18 cellular contexts compared by ENCODE assay signal in the genomic region with DNA sequence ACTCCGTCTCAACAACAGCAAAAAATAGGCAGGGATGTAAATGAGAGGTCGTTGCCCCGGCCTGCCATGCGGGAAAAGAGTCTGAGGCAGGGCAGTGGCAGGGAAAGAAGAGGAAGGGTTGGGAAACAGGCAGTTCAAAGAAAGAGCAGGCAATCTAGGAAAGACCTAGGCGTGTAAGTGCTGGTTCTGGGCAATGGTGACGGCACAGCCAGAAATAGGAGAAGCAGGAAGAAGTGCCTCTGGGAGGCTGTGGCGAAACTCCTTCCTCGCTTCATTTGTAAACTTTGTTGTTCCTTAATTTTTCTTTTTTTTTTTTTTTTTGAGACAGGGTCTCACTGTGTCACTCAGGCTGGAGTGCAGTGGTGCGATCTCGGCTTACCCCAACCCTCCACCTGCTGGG. TPM values are rescaled to one million over a fixed set of nuclear protein-coding genes. Genes with fewer than 3 reads are reported as not detected.
A peak's percentile ranks its signal among the peaks of the same experiment; 100 is the strongest.
DNase-seq lines count a peak whose midpoint lies in the region; ATAC-seq, FAIRE-seq and TF ChIP-seq lines count a peak whose summit lies in the region.
"Had no signal": no experiment of that assay in that cellular context is flagged by ENCODE, and none has a peak within 500 bp of the region (broad histone marks: within the 10 kb centered on the region; RNA-seq: fewer than 3 reads in every experiment).

No MANE protein-coding gene starts in this region.

- DNase-seq in SIG-M5 treated with dmso at 0.1 percent for 504 hours (lab: John Stamatoyannopoulos, UW; ENCODE audit: unreplicated experiment), result peak; percentile 95
- DNase-seq in SIG-M5 (lab: John Stamatoyannopoulos, UW), result no peak
- peak; percentile 65 for DNase-seq in SKM-1 (lab: John Stamatoyannopoulos, UW; ENCODE audit: unreplicated experiment)
- DNase-seq in keratinocyte (ENCODE audit: low read depth, low spot score), result no peak
- DNase-seq in NCI-H2227 (lab: John Stamatoyannopoulos, UW; ENCODE audit: unreplicated experiment), result no peak
- DNase-seq in stimulated activated CD4-positive, alpha-beta T cell treated with anti-CD3 and anti-CD28 coated beads, Interleukin-12 subunit alpha, Interleukin-12 subunit beta, amount 100 ng/mL, for 4 hours, result no peak
- DNase-seq: activated CD4-positive, alpha-beta T cell treated with anti-CD3 and anti-CD28 coated beads, Interleukin-2, amount 50 U/mL, for 4 hours; activated T-cell treated with anti-CD3 and anti-CD28 coated beads, Interleukin-2, amount 50 U/mL, for 48 hours; CD8-positive, alpha-beta T cell; cerebellar nuclear complex; EL; foreskin fibroblast; NCI-H1417 treated with DMSO at 0.1 percent for 48 hours; NCI-H226; stimulated activated CD4-positive, alpha-beta T cell treated with anti-CD3 and anti-CD28 coated beads, Interleukin-1b, Interleukin-23, amount 100 ng/mL, for 48 hours had no signal

- H4K20me1 ChIP-seq in keratinocyte (ENCODE audit: control insufficient read depth, extremely low read depth, insufficient read depth, low read length), result no peaks in the 10 kb centered on the region

- no peak for ATAC-seq in HG02623 (IDR thresholded peaks at IDR 0.05; ENCODE audit: unreplicated experiment)
- ATAC-seq: CD8-positive, alpha-beta T cell had no signal

- WGBS in thymus, result 92% methylated on average over 10 of the region's 10 CpGs

- no peak overlapping the region for H3K4me3 ChIP-seq in keratinocyte (ENCODE audit: control insufficient read depth in 2 of 3, extremely low read depth in 1 of 3, insufficient read depth in 2 of 3, low read depth in 1 of 3, low read length in 3 of 3)
- no peak overlapping the region for H3K4me3 ChIP-seq in thymus (ENCODE audit: low read length)

- H3K27ac ChIP-seq in keratinocyte (ENCODE audit: control insufficient read depth, insufficient read depth, low read length) (no peak overlapping the region), thymus (ENCODE audit: low read depth) (peak overlapping the region; percentile 25)

- no peak overlapping the region for H3K9ac ChIP-seq in keratinocyte (ENCODE audit: control insufficient read depth, extremely low read depth, insufficient read depth, low read length)

- no peak overlapping the region for H3K4me2 ChIP-seq in keratinocyte (ENCODE audit: control insufficient read depth, extremely low read depth, insufficient read depth, low read depth, low read length)

- no peaks in the 10 kb centered on the region for H3K9me1 ChIP-seq in keratinocyte (ENCODE audit: control insufficient read depth, extremely low read depth, insufficient read depth, low read length)

- peak overlapping the region; percentile 56 for H2AFZ ChIP-seq in keratinocyte (ENCODE audit: control insufficient read depth, low read length)

- no peak for FAIRE-seq in keratinocyte (lab: Jason Lieb, UNC)

- peaks cover 6% of the 10 kb centered on the region for H3K4me1 ChIP-seq in keratinocyte (ENCODE audit: control insufficient read depth, extremely low read depth, insufficient read depth, low read length)
- no peaks in the 10 kb centered on the region for H3K4me1 ChIP-seq in thymus (ENCODE audit: control insufficient read depth, insufficient read depth, low read length)

- TF ChIP-seq CTCF in keratinocyte (optimal IDR thresholded peaks at IDR 0.05 in 1 of 3, IDR thresholded peaks at IDR 0.05 in 1 of 3, conservative IDR thresholded peaks at IDR 0.05 in 1 of 3; ENCODE audit: extremely low read depth in 1 of 3, insufficient read depth in 2 of 3, low read length in 3 of 3), result no peak

- H3K27me3 ChIP-seq in keratinocyte (ENCODE audit: control insufficient read depth, extremely low read depth, insufficient read depth, low read length) (peaks cover 15% of the 10 kb centered on the region), thymus (ENCODE audit: control insufficient read depth, insufficient read depth) (no peaks in the 10 kb centered on the region)

- H3K36me3 ChIP-seq in keratinocyte (ENCODE audit: control insufficient read depth in 2 of 2, extremely low read depth in 1 of 2, insufficient read depth in 2 of 2, low read length in 2 of 2) (no peaks in the 10 kb centered on the region), thymus (ENCODE audit: control insufficient read depth, insufficient read depth) (no peaks in the 10 kb centered on the region)

- dilution Hi-C loops in keratinocyte (cut with MboI; ENCODE audit: extremely low pct_ligation_motif_present, low sequenced_read_pairs), result no loop called here

- H3K9me3 ChIP-seq in keratinocyte (ENCODE audit: control insufficient read depth, low read depth, low read length) (no peaks in the 10 kb centered on the region), thymus (ENCODE audit: control insufficient read depth) (no peaks in the 10 kb centered on the region)

- no peaks in the 10 kb centered on the region for H3K79me2 ChIP-seq in keratinocyte (ENCODE audit: control insufficient read depth, insufficient read depth, low read length)

RNA-seq across cellular contexts. Expression of a gene that starts 4.3 kb away (rescaled TPM):
- polyA plus RNA-seq in keratinocyte (not detected in 3 replicates), thymus (2.1 TPM)
- polyA plus RNA-seq in keratinocyte (2011; ENCODE audit: low read depth), result not detected
- polyA plus RNA-seq in keratinocyte (2011; cell fraction: cytosol; rRNA removed), result not detected in 2 replicates
- polyA plus RNA-seq in keratinocyte (2011; cell fraction: nucleus; rRNA removed), result not detected in 2 replicates
- polyA plus RNA-seq in keratinocyte (2012; ENCODE audit: low replicate concordance), result 4.2 and 7.6 TPM in 2 replicates
- not detected in 3 replicates for polyA minus RNA-seq in keratinocyte
- polyA minus RNA-seq in keratinocyte (2011; cell fraction: cytosol; rRNA and poly(A)+ RNA removed), result not detected
- polyA minus RNA-seq in keratinocyte (2011; cell fraction: nucleus; rRNA and poly(A)+ RNA removed), result not detected in 2 replicates
- polyA plus RNA-seq: neural cell had no signal

RNA-seq across cellular contexts. Expression of a gene that starts 9.4 kb away (rescaled TPM):
- polyA plus RNA-seq in keratinocyte (not detected in 3 replicates), thymus (0.68 TPM)
- polyA plus RNA-seq in keratinocyte (2011; ENCODE audit: low read depth), result not detected
- polyA plus RNA-seq in keratinocyte (2011; cell fraction: cytosol; rRNA removed), result not detected in 2 replicates
- polyA plus RNA-seq in keratinocyte (2011; cell fraction: nucleus; rRNA removed), result not detected in 2 replicates
- not detected in 2 replicates for polyA plus RNA-seq in keratinocyte (2012; ENCODE audit: low replicate concordance)
- not detected in 3 replicates for polyA minus RNA-seq in keratinocyte
- polyA minus RNA-seq in keratinocyte (2011; cell fraction: cytosol; rRNA and poly(A)+ RNA removed), result not detected
- 0.93 TPM in 1 of 2 replicates, not detected in the other for polyA minus RNA-seq in keratinocyte (2011; cell fraction: nucleus; rRNA and poly(A)+ RNA removed)

Comparison
In these comparisons a context has a peak if more than half of its experiments do, and no peak if none do; other contexts are left out.
1. DNase-seq: peak in SIG-M5 treated with dmso at 0.1 percent for 504 hours (single experiment) and SKM-1 (single experiment); none in SIG-M5 (single experiment), keratinocyte (single experiment), NCI-H2227 (single experiment) and stimulated activated CD4-positive, alpha-beta T cell treated with anti-CD3 and anti-CD28 coated beads, Interleukin-12 subunit alpha, Interleukin-12 subunit beta, amount 100 ng/mL, for 4 hours (single experiment).